In genomic region chrX:109822861-109823260, GRCh38 we compare ENCODE assay signal across 1 cellular context.
A peak's percentile ranks its signal among the peaks of the same experiment; 100 is the strongest.
TF ChIP-seq lines count a peak whose summit lies in the region.

No MANE protein-coding gene starts in this region.

TF ChIP-seq in HepG2, 621 proteins besides CTCF, POLR2A, EP300 and RAD21 (continued from another document and continues in another):
- no peak for TF ChIP-seq SIX1 (CRISPR knock-in tag; IDR thresholded peaks at IDR 0.05; ENCODE audit: borderline replicate concordance)
- no peak for TF ChIP-seq NCOA5 (CRISPR knock-in tag; IDR thresholded peaks at IDR 0.05)
- TF ChIP-seq ZBTB7B (CRISPR knock-in tag; IDR thresholded peaks at IDR 0.05), result no peak
- TF ChIP-seq KLF16 (CRISPR knock-in tag; IDR thresholded peaks at IDR 0.05), result 0 out of 4 replicates have a peak, but pooled peaks of 1 of the 2 experiments have one; percentile 42
- TF ChIP-seq, protein P1, sequence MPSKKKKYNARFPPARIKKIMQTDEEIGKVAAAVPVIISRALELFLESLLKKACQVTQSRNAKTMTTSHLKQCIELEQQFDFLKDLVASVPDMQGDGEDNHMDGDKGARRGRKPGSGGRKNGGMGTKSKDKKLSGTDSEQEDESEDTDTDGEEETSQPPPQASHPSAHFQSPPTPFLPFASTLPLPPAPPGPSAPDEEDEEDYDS (CRISPR knock-in tag; IDR thresholded peaks at IDR 0.05), result peak; percentile 45
- no peak for TF ChIP-seq NFRKB (IDR thresholded peaks at IDR 0.05)
- no peak for TF ChIP-seq HCFC1 (IDR thresholded peaks at IDR 0.05; ENCODE audit: low read depth, low read length)
- peak; percentile 87 for TF ChIP-seq TBX2 (CRISPR knock-in tag; IDR thresholded peaks at IDR 0.05; ENCODE audit: borderline replicate concordance)
- TF ChIP-seq PBX2 (CRISPR knock-in tag; IDR thresholded peaks at IDR 0.05), result no peak
- peak; percentile 25; the same call in 1 of the 2 replicates for TF ChIP-seq HHEX (CRISPR knock-in tag; IDR thresholded peaks at IDR 0.05)
- TF ChIP-seq CREM (IDR thresholded peaks at IDR 0.05), result peak; percentile 74
- TF ChIP-seq CREM (CRISPR knock-in tag; IDR thresholded peaks at IDR 0.05), result no peak
- TF ChIP-seq HNF1A (IDR thresholded peaks at IDR 0.05; ENCODE audit: low read depth), result peak; percentile 67; the same call in 1 of the 2 replicates
- peak; percentile 57; the same call in 1 of the 2 replicates for TF ChIP-seq HNF1A (CRISPR knock-in tag; IDR thresholded peaks at IDR 0.05; ENCODE audit: borderline replicate concordance)
- TF ChIP-seq FOSL1 (CRISPR knock-in tag; IDR thresholded peaks at IDR 0.05; ENCODE audit: borderline replicate concordance), result peak; percentile 48; the same call in 1 of the 2 replicates
- TF ChIP-seq ZNF878 (CRISPR knock-in tag; IDR thresholded peaks at IDR 0.05), result peak; percentile 47; the same call in 1 of the 2 replicates
- TF ChIP-seq REXO4 (CRISPR knock-in tag; IDR thresholded peaks at IDR 0.05; ENCODE audit: borderline replicate concordance), result no peak
- no peak for TF ChIP-seq ZNF468 (CRISPR knock-in tag; IDR thresholded peaks at IDR 0.05)
- TF ChIP-seq THRA (CRISPR knock-in tag; IDR thresholded peaks at IDR 0.05; ENCODE audit: borderline replicate concordance), result peak; percentile 69; the same call in 1 of the 2 replicates
- TF ChIP-seq GABPB1 (CRISPR knock-in tag; IDR thresholded peaks at IDR 0.05), result peak; percentile 61
- no peak for TF ChIP-seq ZNF737 (CRISPR knock-in tag; IDR thresholded peaks at IDR 0.05; ENCODE audit: borderline replicate concordance)
- TF ChIP-seq SETDB1 (CRISPR knock-in tag; IDR thresholded peaks at IDR 0.05; ENCODE audit: borderline replicate concordance), result no peak
- TF ChIP-seq ZNF644 (CRISPR knock-in tag; IDR thresholded peaks at IDR 0.05; ENCODE audit: low read depth), result peak; percentile 60; the same call in 1 of the 2 replicates
- TF ChIP-seq NR2F2 (IDR thresholded peaks at IDR 0.05; ENCODE audit: borderline replicate concordance, low read depth), result 0 out of 2 replicates have a peak, but pooled peaks have one; percentile 18
- no peak for TF ChIP-seq HDAC1 (CRISPR knock-in tag; IDR thresholded peaks at IDR 0.05)
- TF ChIP-seq, protein P2, sequence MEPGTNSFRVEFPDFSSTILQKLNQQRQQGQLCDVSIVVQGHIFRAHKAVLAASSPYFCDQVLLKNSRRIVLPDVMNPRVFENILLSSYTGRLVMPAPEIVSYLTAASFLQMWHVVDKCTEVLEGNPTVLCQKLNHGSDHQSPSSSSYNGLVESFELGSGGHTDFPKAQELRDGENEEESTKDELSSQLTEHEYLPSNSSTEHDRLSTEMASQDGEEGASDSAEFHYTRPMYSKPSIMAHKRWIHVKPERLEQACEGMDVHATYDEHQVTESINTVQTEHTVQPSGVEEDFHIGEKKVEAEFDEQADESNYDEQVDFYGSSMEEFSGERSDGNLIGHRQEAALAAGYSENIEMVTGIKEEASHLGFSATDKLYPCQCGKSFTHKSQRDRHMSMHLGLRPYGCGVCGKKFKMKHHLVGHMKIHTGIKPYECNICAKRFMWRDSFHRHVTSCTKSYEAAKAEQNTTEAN (CRISPR knock-in tag; conservative IDR thresholded peaks at IDR 0.05), result 0 out of 2 replicates have a peak, but pooled peaks have one; percentile 22
- no peak for TF ChIP-seq RORA (CRISPR knock-in tag; IDR thresholded peaks at IDR 0.05)
- no peak for TF ChIP-seq ZNF792 (CRISPR knock-in tag; IDR thresholded peaks at IDR 0.05)
- peak; percentile 66 for TF ChIP-seq BHLHE40 (IDR thresholded peaks at IDR 0.05; ENCODE audit: low read length)
- TF ChIP-seq ZSCAN9 (CRISPR knock-in tag; IDR thresholded peaks at IDR 0.05; ENCODE audit: borderline replicate concordance), result 0 out of 2 replicates have a peak, but pooled peaks have one; percentile 22
- no peak for TF ChIP-seq NFE2 (CRISPR knock-in tag; IDR thresholded peaks at IDR 0.05)
- TF ChIP-seq ZNF740 (CRISPR knock-in tag; IDR thresholded peaks at IDR 0.05), result no peak
- peak; percentile 38; the same call in 1 of the 2 replicates for TF ChIP-seq TFDP1 (CRISPR knock-in tag; IDR thresholded peaks at IDR 0.05; ENCODE audit: borderline replicate concordance)
- no peak for TF ChIP-seq HIVEP1 (CRISPR knock-in tag; IDR thresholded peaks at IDR 0.05)
- peak; percentile 67; the same call in 1 of the 2 replicates for TF ChIP-seq NFIC (IDR thresholded peaks at IDR 0.05; ENCODE audit: low read length)
- TF ChIP-seq AHR (CRISPR knock-in tag; IDR thresholded peaks at IDR 0.05), result no peak
- TF ChIP-seq SMAD3 (CRISPR knock-in tag; IDR thresholded peaks at IDR 0.05), result 0 out of 2 replicates have a peak, but pooled peaks have one; percentile 44
- peak; percentile 71 for TF ChIP-seq PHF21A (CRISPR knock-in tag; IDR thresholded peaks at IDR 0.05)
- no peak for TF ChIP-seq ZZZ3 (CRISPR knock-in tag; IDR thresholded peaks at IDR 0.05; ENCODE audit: borderline replicate concordance)
- 0 out of 2 replicates have a peak, but pooled peaks have one; percentile 36 for TF ChIP-seq ZSCAN30 (CRISPR knock-in tag; IDR thresholded peaks at IDR 0.05)
- no peak for TF ChIP-seq CBX2 (IDR thresholded peaks at IDR 0.05; ENCODE audit: low read depth, low read length)
- no peak for TF ChIP-seq CBX2 (CRISPR knock-in tag; IDR thresholded peaks at IDR 0.05; ENCODE audit: low read depth)
- TF ChIP-seq ZMAT3 (CRISPR knock-in tag; conservative IDR thresholded peaks at IDR 0.05), result 0 out of 2 replicates have a peak, but pooled peaks have one; percentile 40
- no peak for TF ChIP-seq MAZ (IDR thresholded peaks at IDR 0.05; ENCODE audit: borderline replicate concordance, low read depth, low read length)
- no peak for TF ChIP-seq MAZ (CRISPR knock-in tag; IDR thresholded peaks at IDR 0.05; ENCODE audit: low read depth)
- peak; percentile 46; the same call in 1 of the 2 replicates for TF ChIP-seq THAP11 (CRISPR knock-in tag; IDR thresholded peaks at IDR 0.05)
- TF ChIP-seq ARNTL (CRISPR knock-in tag; IDR thresholded peaks at IDR 0.05), result peak; percentile 92
- TF ChIP-seq MAX (IDR thresholded peaks at IDR 0.05), result peak; percentile 54; the same call in 1 of the 2 replicates
- peak; percentile 34; the same call in 1 of the 2 replicates for TF ChIP-seq ZNF747 (CRISPR knock-in tag; IDR thresholded peaks at IDR 0.05; ENCODE audit: borderline replicate concordance)
- TF ChIP-seq, protein P3, sequence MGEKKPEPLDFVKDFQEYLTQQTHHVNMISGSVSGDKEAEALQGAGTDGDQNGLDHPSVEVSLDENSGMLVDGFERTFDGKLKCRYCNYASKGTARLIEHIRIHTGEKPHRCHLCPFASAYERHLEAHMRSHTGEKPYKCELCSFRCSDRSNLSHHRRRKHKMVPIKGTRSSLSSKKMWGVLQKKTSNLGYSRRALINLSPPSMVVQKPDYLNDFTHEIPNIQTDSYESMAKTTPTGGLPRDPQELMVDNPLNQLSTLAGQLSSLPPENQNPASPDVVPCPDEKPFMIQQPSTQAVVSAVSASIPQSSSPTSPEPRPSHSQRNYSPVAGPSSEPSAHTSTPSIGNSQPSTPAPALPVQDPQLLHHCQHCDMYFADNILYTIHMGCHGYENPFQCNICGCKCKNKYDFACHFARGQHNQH (CRISPR knock-in tag; IDR thresholded peaks at IDR 0.05), result peak; percentile 68
- TF ChIP-seq, protein P4, sequence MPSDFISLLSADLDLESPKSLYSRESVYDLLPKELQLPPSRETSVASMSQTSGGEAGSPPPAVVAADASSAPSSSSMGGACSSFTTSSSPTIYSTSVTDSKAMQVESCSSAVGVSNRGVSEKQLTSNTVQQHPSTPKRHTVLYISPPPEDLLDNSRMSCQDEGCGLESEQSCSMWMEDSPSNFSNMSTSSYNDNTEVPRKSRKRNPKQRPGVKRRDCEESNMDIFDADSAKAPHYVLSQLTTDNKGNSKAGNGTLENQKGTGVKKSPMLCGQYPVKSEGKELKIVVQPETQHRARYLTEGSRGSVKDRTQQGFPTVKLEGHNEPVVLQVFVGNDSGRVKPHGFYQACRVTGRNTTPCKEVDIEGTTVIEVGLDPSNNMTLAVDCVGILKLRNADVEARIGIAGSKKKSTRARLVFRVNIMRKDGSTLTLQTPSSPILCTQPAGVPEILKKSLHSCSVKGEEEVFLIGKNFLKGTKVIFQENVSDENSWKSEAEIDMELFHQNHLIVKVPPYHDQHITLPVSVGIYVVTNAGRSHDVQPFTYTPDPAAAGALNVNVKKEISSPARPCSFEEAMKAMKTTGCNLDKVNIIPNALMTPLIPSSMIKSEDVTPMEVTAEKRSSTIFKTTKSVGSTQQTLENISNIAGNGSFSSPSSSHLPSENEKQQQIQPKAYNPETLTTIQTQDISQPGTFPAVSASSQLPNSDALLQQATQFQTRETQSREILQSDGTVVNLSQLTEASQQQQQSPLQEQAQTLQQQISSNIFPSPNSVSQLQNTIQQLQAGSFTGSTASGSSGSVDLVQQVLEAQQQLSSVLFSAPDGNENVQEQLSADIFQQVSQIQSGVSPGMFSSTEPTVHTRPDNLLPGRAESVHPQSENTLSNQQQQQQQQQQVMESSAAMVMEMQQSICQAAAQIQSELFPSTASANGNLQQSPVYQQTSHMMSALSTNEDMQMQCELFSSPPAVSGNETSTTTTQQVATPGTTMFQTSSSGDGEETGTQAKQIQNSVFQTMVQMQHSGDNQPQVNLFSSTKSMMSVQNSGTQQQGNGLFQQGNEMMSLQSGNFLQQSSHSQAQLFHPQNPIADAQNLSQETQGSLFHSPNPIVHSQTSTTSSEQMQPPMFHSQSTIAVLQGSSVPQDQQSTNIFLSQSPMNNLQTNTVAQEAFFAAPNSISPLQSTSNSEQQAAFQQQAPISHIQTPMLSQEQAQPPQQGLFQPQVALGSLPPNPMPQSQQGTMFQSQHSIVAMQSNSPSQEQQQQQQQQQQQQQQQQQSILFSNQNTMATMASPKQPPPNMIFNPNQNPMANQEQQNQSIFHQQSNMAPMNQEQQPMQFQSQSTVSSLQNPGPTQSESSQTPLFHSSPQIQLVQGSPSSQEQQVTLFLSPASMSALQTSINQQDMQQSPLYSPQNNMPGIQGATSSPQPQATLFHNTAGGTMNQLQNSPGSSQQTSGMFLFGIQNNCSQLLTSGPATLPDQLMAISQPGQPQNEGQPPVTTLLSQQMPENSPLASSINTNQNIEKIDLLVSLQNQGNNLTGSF (CRISPR knock-in tag; IDR thresholded peaks at IDR 0.05), result no peak
